ENCODE assay signal across 19 cellular contexts in genomic region chrX:29858714-29859113, GRCh38.
A peak's percentile ranks its signal among the peaks of the same experiment; 100 is the strongest.
DNase-seq lines count a peak whose midpoint lies in the region; ATAC-seq and TF ChIP-seq lines count a peak whose summit lies in the region.
"Had no signal": no experiment of that assay in that cellular context is flagged by ENCODE, and none has a peak within 500 bp of the region (broad histone marks: within the 10 kb centered on the region; RNA-seq: fewer than 3 reads in every experiment).

No MANE protein-coding gene starts in this region.

- no peaks in the 10 kb centered on the region for H3K4me1 ChIP-seq in MM.1S (ENCODE audit: low read length)
- H3K4me1 ChIP-seq: esophagus squamous epithelium, prostate gland, SJCRH30, spleen, thyroid gland had no signal

- H3K79me2 ChIP-seq in MM.1S (ENCODE audit: low read length), result no peaks in the 10 kb centered on the region

- H3K36me3 ChIP-seq in MM.1S (replicated peaks; ENCODE audit: insufficient read depth, low read length), result no peaks in the 10 kb centered on the region
- H3K36me3 ChIP-seq: esophagus squamous epithelium, prostate gland, SJCRH30, spleen, thyroid gland had no signal

- H3K27ac ChIP-seq in MM.1S (ENCODE audit: low read length), result no peak overlapping the region
- H3K27ac ChIP-seq: esophagus squamous epithelium, prostate gland, SJCRH30, spleen, thyroid gland had no signal

- no peak overlapping the region for H3K4me3 ChIP-seq in MM.1S (ENCODE audit: low read length)
- H3K4me3 ChIP-seq: esophagus squamous epithelium, prostate gland, SJCRH30, spleen, thyroid gland had no signal

- H2AFZ ChIP-seq in MM.1S (ENCODE audit: low read length), result no peak overlapping the region

- no peaks in the 10 kb centered on the region for H3K9me3 ChIP-seq in MM.1S (replicated peaks; ENCODE audit: insufficient read depth, low read length)
- H3K9me3 ChIP-seq: esophagus squamous epithelium, prostate gland, SJCRH30, spleen, thyroid gland had no signal

- no peak for ATAC-seq in GM19455 (IDR thresholded peaks at IDR 0.05; ENCODE audit: unreplicated experiment)
- ATAC-seq: left cardiac atrium had no signal

- no peaks in the 10 kb centered on the region for H3K9me2 ChIP-seq in MM.1S (replicated peaks; ENCODE audit: insufficient read depth, low read length)

- no peak overlapping the region for H3K4me2 ChIP-seq in MM.1S (ENCODE audit: low read depth, low read length)

- H3F3A ChIP-seq in MM.1S (ENCODE audit: insufficient read depth, low read length), result no peaks in the 10 kb centered on the region

- no peaks in the 10 kb centered on the region for H4K20me1 ChIP-seq in MM.1S (ENCODE audit: insufficient read depth, low read length)

- H3K27me3 ChIP-seq in MM.1S (replicated peaks; ENCODE audit: insufficient read depth, low read length), result no peaks in the 10 kb centered on the region
- H3K27me3 ChIP-seq: esophagus squamous epithelium, SJCRH30, spleen, thyroid gland had no signal

- no peak for TF ChIP-seq CTCF in MM.1S (IDR thresholded peaks at IDR 0.05; ENCODE audit: low read length)

- H3K9ac ChIP-seq in MM.1S (ENCODE audit: low read length), result no peak overlapping the region

- DNase-seq in NCI-H82 (lab: John Stamatoyannopoulos, UW) (peak; percentile 0), NCI-H82 treated with DMSO at 0.1 percent for 48 hours (lab: John Stamatoyannopoulos, UW; ENCODE audit: unreplicated experiment) (no peak), RPMI7951 (ENCODE audit: low read depth) (peak; percentile 46), fibroblast of gingiva (ENCODE audit: low read depth) (peak; percentile 63), stromal cell of bone marrow (ENCODE audit: low read depth) (peak; percentile 27), MM.1S (no peak)
- no peak for DNase-seq in activated effector memory CD4-positive, alpha-beta T cell treated with anti-CD3 and anti-CD28 coated beads, Interleukin-2, amount 50 U/mL, for 16 hours
- DNase-seq: 8988T; activated CD4-positive, CD25-positive, alpha-beta regulatory T cell; activated naive CD8-positive, alpha-beta T cell treated with anti-CD3 and anti-CD28 coated beads, Interleukin-2, amount 10 ng/mL, durations not matched to agents 7 days and 5 days; effector CD8-positive, alpha-beta T cell; esophagus squamous epithelium; left cardiac atrium; NCI-H1048; spleen; thyroid gland had no signal

Comparison
In these comparisons a context has a peak if more than half of its experiments do, and no peak if none do; other contexts are left out.
1. DNase-seq: peak in NCI-H82 (single experiment), RPMI7951 (single experiment), fibroblast of gingiva (single experiment) and stromal cell of bone marrow (single experiment); none in NCI-H82 treated with DMSO at 0.1 percent for 48 hours (single experiment), MM.1S (single experiment) and activated effector memory CD4-positive, alpha-beta T cell treated with anti-CD3 and anti-CD28 coated beads, Interleukin-2, amount 50 U/mL, for 16 hours (single experiment).